8 cellular contexts compared by ENCODE assay signal in the genomic region with DNA sequence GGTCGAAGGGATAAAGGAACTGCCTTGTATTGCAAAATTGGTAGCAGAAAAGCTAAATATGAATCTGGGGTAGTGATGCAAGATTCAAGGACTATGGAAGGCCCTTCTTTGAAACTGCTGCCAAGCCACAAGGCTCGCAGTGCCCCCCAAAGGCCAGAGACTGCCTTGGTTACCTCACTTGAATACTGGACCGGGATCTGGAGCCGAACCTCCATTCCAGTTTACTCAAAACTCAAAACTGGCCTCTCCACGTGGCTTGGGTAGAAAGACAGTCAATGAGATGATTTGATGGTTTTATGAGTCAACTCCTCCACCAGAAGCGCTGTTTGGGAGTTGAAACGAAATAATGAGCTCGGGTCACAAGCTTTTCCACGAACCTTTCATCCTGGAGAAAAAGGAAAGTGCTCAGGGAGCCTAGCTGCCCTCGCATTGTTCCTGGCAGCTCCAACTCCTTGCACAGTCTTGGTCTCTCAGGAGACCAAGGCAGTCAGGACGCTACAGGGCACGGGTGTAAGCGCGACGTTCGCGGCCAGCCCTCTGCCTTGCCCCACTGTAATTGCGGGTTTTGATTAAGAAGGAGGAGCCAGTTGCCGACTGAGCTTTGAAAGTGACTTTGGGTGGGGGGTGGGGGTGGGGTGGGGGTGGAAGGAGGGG. TPM values are rescaled to one million over a fixed set of nuclear protein-coding genes. Genes with fewer than 3 reads are reported as not detected.
DNase-seq lines count a peak whose midpoint lies in the region; ATAC-seq and TF ChIP-seq lines count a peak whose summit lies in the region.

No MANE protein-coding gene starts in this region.

- peak overlapping the region; percentile 66 to 80 for H3K27ac ChIP-seq in liver (ENCODE audit: low read depth in 1 of 2, low read length in 2 of 2)

- ATAC-seq in GM18867 (IDR thresholded peaks at IDR 0.05; ENCODE audit: unreplicated experiment) (peak; percentile 11), SK-N-SH treated with all-trans-retinoic acid at 6 μM for 48 hours (peak; percentile 47)

- H3K9me3 Mint-ChIP-seq in chondrocyte (ENCODE audit: low read depth): no peaks in the 10 kb centered on the region

- H3K4me3 Mint-ChIP-seq in chondrocyte (ENCODE audit: unreplicated experiment): peak overlapping the region; percentile 67

- H3K4me3 ChIP-seq in AG10803 (ENCODE audit: low read length) (peak overlapping the region; percentile 36), liver (ENCODE audit: low read depth in 1 of 3, low read length in 3 of 3) (peak overlapping the region in 2 of 3 donors; percentile 42 to 52)

- TF ChIP-seq CTCF in AG10803 (conservative IDR thresholded peaks at IDR 0.05; ENCODE audit: low read length) (no peak), chondrocyte (IDR thresholded peaks at IDR 0.05) (peak; percentile 35), liver (IDR thresholded peaks at IDR 0.05; ENCODE audit: low read depth, low read length, missing input control) (peak; percentile 9)

- H3K27ac Mint-ChIP-seq in chondrocyte (ENCODE audit: unreplicated experiment): no peak overlapping the region

- no peaks in the 10 kb centered on the region for H3K36me3 ChIP-seq in liver (ENCODE audit: control insufficient read depth in 4 of 4, insufficient read depth in 3 of 4, low read depth in 1 of 4, low read length in 3 of 4)

- no peak for DNase-seq in AG10803 (ENCODE audit: low read depth)
- DNase-seq in HS-5 (ENCODE audit: low read depth): peak; percentile 31
- no peak for DNase-seq in chondrocyte (ENCODE audit: low spot score)
- peak; percentile 29 to 63 for DNase-seq in stimulated activated CD4-positive, alpha-beta T cell treated with anti-CD3 and anti-CD28 coated beads, Interleukin-4, amount 100 ng/mL, for 4 hours
- DNase-seq in cortex of kidney (lab: John Stamatoyannopoulos, UW): no peak

- H3K9ac ChIP-seq in liver (ENCODE audit: low read depth in 1 of 2, low read length in 2 of 2): peak overlapping the region in 1 of 2 donors; percentile 58

- peak; percentile 42 to 45 for TF ChIP-seq RAD21 in liver (IDR thresholded peaks at IDR 0.05)

- peaks cover 54% of the 10 kb centered on the region for H3K27me3 Mint-ChIP-seq in chondrocyte (ENCODE audit: low read depth)

- WGBS in liver: 4% methylated on average over 19 of the region's 19 CpGs

- H3K9me3 ChIP-seq in liver (ENCODE audit: control insufficient read depth in 4 of 4, low read length in 3 of 4): no peaks in the 10 kb centered on the region

- peaks cover 2% of the 10 kb centered on the region for H3K36me3 Mint-ChIP-seq in chondrocyte (ENCODE audit: low read depth)

- peaks cover 0 to 6% (median 1%) of the 10 kb centered on the region in 4 donors for H3K4me1 ChIP-seq in liver (ENCODE audit: control insufficient read depth in 4 of 4, insufficient read depth in 4 of 4, low read length in 3 of 4)

- H3K27me3 ChIP-seq in liver (ENCODE audit: control insufficient read depth in 4 of 4, insufficient read depth in 4 of 4, low read length in 3 of 4): peaks cover 0 to 2% (median 0%) of the 10 kb centered on the region in 4 donors

- H3K4me1 Mint-ChIP-seq in chondrocyte (ENCODE audit: low read depth): peaks cover 37% of the 10 kb centered on the region

TF ChIP-seq in SK-N-SH treated with all-trans-retinoic acid at 6 μM for 48 hours, 23 proteins besides CTCF, POLR2A, EP300 and RAD21 (continues in another document):
- no peak for TF ChIP-seq ESRRG (CRISPR knock-in tag; IDR thresholded peaks at IDR 0.05)
- TF ChIP-seq TCF4 (CRISPR knock-in tag; IDR thresholded peaks at IDR 0.05; ENCODE audit: borderline replicate concordance): no peak
- TF ChIP-seq, protein P1, sequence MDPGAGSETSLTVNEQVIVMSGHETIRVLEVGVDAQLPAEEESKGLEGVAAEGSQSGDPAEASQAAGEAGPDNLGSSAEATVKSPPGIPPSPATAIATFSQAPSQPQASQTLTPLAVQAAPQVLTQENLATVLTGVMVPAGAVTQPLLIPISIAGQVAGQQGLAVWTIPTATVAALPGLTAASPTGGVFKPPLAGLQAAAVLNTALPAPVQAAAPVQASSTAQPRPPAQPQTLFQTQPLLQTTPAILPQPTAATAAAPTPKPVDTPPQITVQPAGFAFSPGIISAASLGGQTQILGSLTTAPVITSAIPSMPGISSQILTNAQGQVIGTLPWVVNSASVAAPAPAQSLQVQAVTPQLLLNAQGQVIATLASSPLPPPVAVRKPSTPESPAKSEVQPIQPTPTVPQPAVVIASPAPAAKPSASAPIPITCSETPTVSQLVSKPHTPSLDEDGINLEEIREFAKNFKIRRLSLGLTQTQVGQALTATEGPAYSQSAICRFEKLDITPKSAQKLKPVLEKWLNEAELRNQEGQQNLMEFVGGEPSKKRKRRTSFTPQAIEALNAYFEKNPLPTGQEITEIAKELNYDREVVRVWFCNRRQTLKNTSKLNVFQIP (CRISPR knock-in tag; IDR thresholded peaks at IDR 0.05; ENCODE audit: borderline replicate concordance, low read depth): no peak
- TF ChIP-seq ZNF8 (CRISPR knock-in tag; IDR thresholded peaks at IDR 0.05): no peak
- TF ChIP-seq GLIS3 (CRISPR knock-in tag; IDR thresholded peaks at IDR 0.05): no peak
- no peak for TF ChIP-seq BACH2 (CRISPR knock-in tag; IDR thresholded peaks at IDR 0.05; ENCODE audit: borderline replicate concordance)
- TF ChIP-seq ZNF565 (CRISPR knock-in tag; conservative IDR thresholded peaks at IDR 0.05; ENCODE audit: low read depth): no peak
- TF ChIP-seq, protein P2, sequence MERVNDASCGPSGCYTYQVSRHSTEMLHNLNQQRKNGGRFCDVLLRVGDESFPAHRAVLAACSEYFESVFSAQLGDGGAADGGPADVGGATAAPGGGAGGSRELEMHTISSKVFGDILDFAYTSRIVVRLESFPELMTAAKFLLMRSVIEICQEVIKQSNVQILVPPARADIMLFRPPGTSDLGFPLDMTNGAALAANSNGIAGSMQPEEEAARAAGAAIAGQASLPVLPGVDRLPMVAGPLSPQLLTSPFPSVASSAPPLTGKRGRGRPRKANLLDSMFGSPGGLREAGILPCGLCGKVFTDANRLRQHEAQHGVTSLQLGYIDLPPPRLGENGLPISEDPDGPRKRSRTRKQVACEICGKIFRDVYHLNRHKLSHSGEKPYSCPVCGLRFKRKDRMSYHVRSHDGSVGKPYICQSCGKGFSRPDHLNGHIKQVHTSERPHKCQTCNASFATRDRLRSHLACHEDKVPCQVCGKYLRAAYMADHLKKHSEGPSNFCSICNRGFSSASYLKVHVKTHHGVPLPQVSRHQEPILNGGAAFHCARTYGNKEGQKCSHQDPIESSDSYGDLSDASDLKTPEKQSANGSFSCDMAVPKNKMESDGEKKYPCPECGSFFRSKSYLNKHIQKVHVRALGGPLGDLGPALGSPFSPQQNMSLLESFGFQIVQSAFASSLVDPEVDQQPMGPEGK (CRISPR knock-in tag; IDR thresholded peaks at IDR 0.05; ENCODE audit: borderline replicate concordance): no peak
- TF ChIP-seq PPARA (CRISPR knock-in tag; IDR thresholded peaks at IDR 0.05; ENCODE audit: borderline replicate concordance): no peak
- no peak for TF ChIP-seq TOX (CRISPR knock-in tag; IDR thresholded peaks at IDR 0.05; ENCODE audit: borderline replicate concordance)
- no peak for TF ChIP-seq ARNTL (CRISPR knock-in tag; IDR thresholded peaks at IDR 0.05; ENCODE audit: borderline replicate concordance, low read depth)

TF ChIP-seq in liver, 16 proteins besides CTCF, POLR2A, EP300 and RAD21 (continues in another document):
- TF ChIP-seq YY1 (IDR thresholded peaks at IDR 0.05): no peak
- TF ChIP-seq, protein P3, sequence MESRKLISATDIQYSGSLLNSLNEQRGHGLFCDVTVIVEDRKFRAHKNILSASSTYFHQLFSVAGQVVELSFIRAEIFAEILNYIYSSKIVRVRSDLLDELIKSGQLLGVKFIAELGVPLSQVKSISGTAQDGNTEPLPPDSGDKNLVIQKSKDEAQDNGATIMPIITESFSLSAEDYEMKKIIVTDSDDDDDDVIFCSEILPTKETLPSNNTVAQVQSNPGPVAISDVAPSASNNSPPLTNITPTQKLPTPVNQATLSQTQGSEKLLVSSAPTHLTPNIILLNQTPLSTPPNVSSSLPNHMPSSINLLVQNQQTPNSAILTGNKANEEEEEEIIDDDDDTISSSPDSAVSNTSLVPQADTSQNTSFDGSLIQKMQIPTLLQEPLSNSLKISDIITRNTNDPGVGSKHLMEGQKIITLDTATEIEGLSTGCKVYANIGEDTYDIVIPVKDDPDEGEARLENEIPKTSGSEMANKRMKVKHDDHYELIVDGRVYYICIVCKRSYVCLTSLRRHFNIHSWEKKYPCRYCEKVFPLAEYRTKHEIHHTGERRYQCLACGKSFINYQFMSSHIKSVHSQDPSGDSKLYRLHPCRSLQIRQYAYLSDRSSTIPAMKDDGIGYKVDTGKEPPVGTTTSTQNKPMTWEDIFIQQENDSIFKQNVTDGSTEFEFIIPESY (IDR thresholded peaks at IDR 0.05): no peak
- TF ChIP-seq SP1 (IDR thresholded peaks at IDR 0.05): no peak
- no peak for TF ChIP-seq EGR1 (IDR thresholded peaks at IDR 0.05; ENCODE audit: low read depth in 2 of 2)
- no peak for TF ChIP-seq GABPA (IDR thresholded peaks at IDR 0.05 in 1 of 2, conservative IDR thresholded peaks at IDR 0.05 in 1 of 2)
- TF ChIP-seq HNF4A (conservative IDR thresholded peaks at IDR 0.05): no peak
- no peak for TF ChIP-seq RXRA (IDR thresholded peaks at IDR 0.05)
- TF ChIP-seq HNF4G (IDR thresholded peaks at IDR 0.05): no peak
- TF ChIP-seq, protein P4, sequence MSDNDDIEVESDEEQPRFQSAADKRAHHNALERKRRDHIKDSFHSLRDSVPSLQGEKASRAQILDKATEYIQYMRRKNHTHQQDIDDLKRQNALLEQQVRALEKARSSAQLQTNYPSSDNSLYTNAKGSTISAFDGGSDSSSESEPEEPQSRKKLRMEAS (IDR thresholded peaks at IDR 0.05): no peak
- no peak for TF ChIP-seq FOXA1 (IDR thresholded peaks at IDR 0.05)
- TF ChIP-seq JUND (IDR thresholded peaks at IDR 0.05): no peak
- no peak for TF ChIP-seq TAF1 (conservative IDR thresholded peaks at IDR 0.05)

RNA-seq across cellular contexts. Expression of a gene that starts 2.8 kb away (rescaled TPM):
- total RNA-seq in chondrocyte (0.42 TPM in 1 of 3 replicates, not detected in the others), liver (1 to 10 TPM; 2.3 to 4.1 TPM)
- under 1 TPM; 0.35 to 0.78 TPM for polyA plus RNA-seq in liver

Comparison
In these comparisons a context has a peak if more than half of its experiments do, and no peak if none do; other contexts are left out.
1. DNase-seq: peak in HS-5 (single experiment) and stimulated activated CD4-positive, alpha-beta T cell treated with anti-CD3 and anti-CD28 coated beads, Interleukin-4, amount 100 ng/mL, for 4 hours (2 of 2); none in AG10803 (single experiment), chondrocyte (single experiment) and cortex of kidney (single experiment).